Comparison of ENCODE assay signal across 27 cellular contexts in the genomic region with DNA sequence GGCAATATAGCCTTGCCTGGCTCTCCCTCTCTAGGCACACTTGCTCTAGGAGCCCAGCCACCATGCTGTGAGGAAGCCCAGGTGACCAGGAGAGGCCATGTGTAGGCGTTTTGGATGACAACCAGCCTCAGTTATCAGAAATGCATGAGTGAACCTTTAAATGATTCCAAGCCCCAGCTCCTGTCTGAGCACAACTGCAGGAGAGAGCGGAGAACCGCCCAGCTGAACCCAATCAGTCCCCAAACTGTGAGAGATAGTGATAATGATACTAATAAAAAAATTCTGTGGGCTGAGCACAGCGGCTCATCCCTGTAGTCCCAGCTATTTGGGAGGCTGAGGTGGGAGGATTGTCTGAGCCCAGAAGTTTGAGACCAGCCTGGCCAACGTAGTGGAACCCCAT.
"Had no signal": no experiment of that assay in that cellular context is flagged by ENCODE, and none has a peak within 500 bp of the region (broad histone marks: within the 10 kb centered on the region; RNA-seq: fewer than 3 reads in every experiment).

No MANE protein-coding gene starts in this region.

- H3K4me2 ChIP-seq: neural progenitor cell, smooth muscle cell had no signal

- H3K4me1 ChIP-seq: neural progenitor cell, parathyroid adenoma, psoas muscle, right lobe of liver, spleen, suprapubic skin, testis, tibial artery, transverse colon, upper lobe of right lung, uterus had no signal

- DNase-seq: naive thymus-derived CD4-positive, alpha-beta T cell; natural killer cell; occipital lobe; ovary; psoas muscle; spleen; stimulated activated CD4-positive, alpha-beta T cell treated with anti-CD3 and anti-CD28 coated beads, Interleukin-12 subunit alpha, Interleukin-12 subunit beta, amount 100 ng/mL, for 4 hours; stimulated activated CD4-positive, alpha-beta T cell treated with anti-CD3 and anti-CD28 coated beads, Interleukin-1b, Interleukin-23, amount 100 ng/mL, for 48 hours; stimulated activated CD4-positive, alpha-beta T cell treated with anti-CD3 and anti-CD28 coated beads, Interleukin-4, amount 100 ng/mL, for 1 hour; stimulated activated CD4-positive, alpha-beta T cell treated with anti-CD3 and anti-CD28 coated beads, Interleukin-4, amount 100 ng/mL, for 4 hours; stimulated activated CD8-positive, alpha-beta memory T cell treated with anti-CD3 and anti-CD28 coated beads, Interleukin-4, amount 100 ng/mL, for 48 hours; stimulated activated naive CD4-positive, alpha-beta T cell; stimulated activated naive CD8-positive, alpha-beta T cell treated with anti-CD3 and anti-CD28 coated beads, Interleukin-15, amount 100 ng/mL, for 72 hours; stimulated activated naive CD8-positive, alpha-beta T cell treated with anti-CD3 and anti-CD28 coated beads, Interleukin-15, Interleukin-2, amounts not matched to agents 100 U/mL and 50 U/mL, for 24 hours; substantia nigra; testis; tibial artery; transverse colon; upper lobe of right lung; uterus had no signal

- ATAC-seq: naive thymus-derived CD4-positive, alpha-beta T cell; natural killer cell; psoas muscle; right lobe of liver; stimulated activated memory B cell treated with anti-CD40 and anti-IgM and Interleukin-4, amounts not matched to agents 10 μg/mL and 1 μg/mL and 100 μg/mL, for 72 hours; stimulated activated naive CD8-positive, alpha-beta T cell treated with anti-CD3 and anti-CD28 coated beads, Interleukin-15, amount 100 ng/mL, for 72 hours; stimulated activated naive CD8-positive, alpha-beta T cell treated with anti-CD3 and anti-CD28 coated beads, Interleukin-15, Interleukin-2, amounts not matched to agents 100 U/mL and 50 U/mL, for 24 hours; upper lobe of right lung had no signal

- H2AFZ ChIP-seq: neural progenitor cell, parathyroid adenoma had no signal

- H3K27me3 ChIP-seq: neural progenitor cell, ovary, right lobe of liver, testis, transverse colon, upper lobe of right lung, uterus had no signal

- H3K79me2 ChIP-seq: parathyroid adenoma had no signal

- H3K4me3 ChIP-seq: neural progenitor cell, ovary, psoas muscle, right lobe of liver, skin epidermis, smooth muscle cell, spleen, suprapubic skin, testis, tibial artery, transverse colon, upper lobe of right lung, uterus had no signal

- H3K9me3 ChIP-seq: ovary, psoas muscle, right lobe of liver, testis, transverse colon, upper lobe of right lung, uterus had no signal

- H3K27ac ChIP-seq: neural progenitor cell, ovary, parathyroid adenoma, psoas muscle, right lobe of liver, skin epidermis, spleen, suprapubic skin, testis, tibial artery, transverse colon, upper lobe of right lung, uterus had no signal

- H3K36me3 ChIP-seq: neural progenitor cell, ovary, right lobe of liver, spleen, suprapubic skin, tibial artery, transverse colon, upper lobe of right lung, uterus had no signal

- H3K9ac ChIP-seq: neural progenitor cell, parathyroid adenoma had no signal
